In genomic region chr10:14604181-14605142, GRCh38 we compare ENCODE assay signal across 8 cellular contexts.
DNase-seq lines count a peak whose midpoint lies in the region; ATAC-seq lines count a peak whose summit lies in the region.

No MANE protein-coding gene starts in this region.

- DNase-seq in ACHN (peak; percentile 82), NCI-H82 (lab: John Stamatoyannopoulos, UW) (peak; percentile 78), activated T-cell treated with anti-CD3 and anti-CD28 coated beads for 48 hours (ENCODE audit: low read depth) (peak; percentile 63), epidermal melanocyte (ENCODE audit: insufficient read length, low spot score) (peak; percentile 45), middle frontal gyrus (ENCODE audit: extremely low spot score, low spot score) (peak; percentile 67)
- peak; percentile 59 to 60 for DNase-seq in stimulated activated CD8-positive, alpha-beta memory T cell treated with anti-CD3 and anti-CD28 coated beads, Interleukin-2, amount 100 ng/mL, for 1 hour (ENCODE audit: low read depth in 2 of 2)

- in situ Hi-C loops in ACHN (cut with HindIII; ENCODE audit: low pct_ligation_motif_present, low pct_unique_long_range_greater_than_20kb, low sequenced_read_pairs): no loop called here

- peak; percentile 36 for ATAC-seq in GM18520 (IDR thresholded peaks at IDR 0.05; ENCODE audit: unreplicated experiment)
- ATAC-seq in HG03064 (IDR thresholded peaks at IDR 0.05; ENCODE audit: low read depth, unreplicated experiment): peak; percentile 45

Comparison
In these comparisons a context has a peak if more than half of its experiments do, and no peak if none do; other contexts are left out.
1. Peak in every context shown above with its lines: DNase-seq and ATAC-seq.